11 cellular contexts compared by ENCODE assay signal in the genomic region with DNA sequence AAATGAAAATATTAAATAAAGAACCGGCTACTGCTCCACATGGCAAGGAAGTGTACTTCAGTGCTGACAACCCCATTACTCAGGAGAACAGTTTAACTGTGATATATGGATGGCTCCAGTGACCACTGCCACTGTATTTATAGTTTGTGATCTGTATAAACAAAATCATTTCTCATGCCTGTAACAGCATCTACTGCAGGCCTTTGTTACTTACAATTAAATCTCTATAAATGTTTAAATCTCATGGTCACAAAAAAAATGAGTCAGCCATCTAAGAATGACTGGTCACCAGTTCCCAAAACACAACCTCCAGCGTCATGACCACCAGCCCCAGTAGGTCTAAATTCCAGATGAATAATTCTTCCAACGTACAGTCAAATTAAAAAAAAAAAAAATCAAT. TPM values are rescaled to one million over a fixed set of nuclear protein-coding genes. Genes with fewer than 3 reads are reported as not detected.
DNase-seq lines count a peak whose midpoint lies in the region; ATAC-seq, FAIRE-seq and TF ChIP-seq lines count a peak whose summit lies in the region.
"Had no signal": no experiment of that assay in that cellular context is flagged by ENCODE, and none has a peak within 500 bp of the region (broad histone marks: within the 10 kb centered on the region; RNA-seq: fewer than 3 reads in every experiment).

No MANE protein-coding gene starts in this region.

- H3K18ac ChIP-seq in IMR-90 (ENCODE audit: low read depth, low read length) = no peak overlapping the region
- H3K18ac ChIP-seq in mesenchymal stem cell (ENCODE audit: low read depth in 1 of 2, low read length in 2 of 2) = no peak overlapping the region

- H3K27ac Mint-ChIP-seq in CD4-positive, CD25-positive, alpha-beta regulatory T cell = peak overlapping the region; percentile 62 to 79 (median 71)

- H2BK20ac ChIP-seq in IMR-90 (ENCODE audit: low read depth, low read length) = no peak overlapping the region

- CTCF ChIA-PET in IMR-90 (lab: Yijun Ruan, JAX) (interaction anchor here (0.6 to 0.7 kb wide), 2 partner anchors 410 to 722 kb away, joined by 4 read pairs; no protein-coding TSS in a partner anchor), GM12878 (lab: Yijun Ruan, JAX) (no interaction called here)

- no peak for DNase-seq in CD4-positive, CD25-positive, alpha-beta regulatory T cell
- DNase-seq in IMR-90 = peak; percentile 90
- DNase-seq in GM12878 (ENCODE audit: low read depth, low spot score) = no peak
- peak; percentile 52 for DNase-seq in mesenchymal stem cell
- no peak for DNase-seq in effector memory CD4-positive, alpha-beta T cell
- no peak for DNase-seq in Right ventricle myocardium superior
- no peak for DNase-seq in DMS53 (lab: John Stamatoyannopoulos, UW)

- no peak overlapping the region for H2BK5ac ChIP-seq in IMR-90 (ENCODE audit: low read depth, low read length, poor library complexity, severe bottlenecking)
- H2BK5ac ChIP-seq in mesenchymal stem cell (ENCODE audit: low read depth, low read length, poor library complexity, severe bottlenecking) = no peak overlapping the region

- H3K79me1 ChIP-seq in IMR-90 (ENCODE audit: low read depth in 1 of 2, low read length in 2 of 2) (peaks cover 3 to 14% of the 10 kb centered on the region in 2 experiments; a peak in 3 of 4 replicates), mesenchymal stem cell (replicated peaks; ENCODE audit: low read length, poor library complexity, severe bottlenecking) (peaks cover 11% of the 10 kb centered on the region)

- 0 out of 2 replicates have a peak, but pooled peaks cover 7% of the 10 kb centered on the region for H3K9me1 ChIP-seq in IMR-90 (ENCODE audit: insufficient read depth, low read length)

- H3K9me3 Mint-ChIP-seq in CD4-positive, CD25-positive, alpha-beta regulatory T cell = no peaks in the 10 kb centered on the region

- H2BK12ac ChIP-seq in mesenchymal stem cell (ENCODE audit: low read length in 2 of 2) = no peak overlapping the region

- SMC1A ChIA-PET in GM12878 (lab: Charles Lee; ENCODE audit: uncharacterized antibody, unreplicated experiment) = interaction anchor here (0.6 to 1.3 kb wide), 4 partner anchors 15 to 1240 kb away, joined by 3 to 4 read pairs (median 3); no protein-coding TSS in a partner anchor

- no peak overlapping the region for H3K9ac ChIP-seq in IMR-90 (ENCODE audit: low read depth, low read length)
- no peak overlapping the region for H3K9ac ChIP-seq in GM12878 (ENCODE audit: control insufficient read depth, insufficient read depth, low read length)
- peak overlapping the region; percentile 30 for H3K9ac ChIP-seq in mesenchymal stem cell (ENCODE audit: low read length)

- H3K4me1 ChIP-seq in CD4-positive, CD25-positive, alpha-beta regulatory T cell (ENCODE audit: control insufficient read depth, insufficient read depth, low read length, poor library complexity, severe bottlenecking) = peaks cover 24% of the 10 kb centered on the region
- no peaks in the 10 kb centered on the region; the same call in 1 of the 2 replicates for H3K4me1 ChIP-seq in IMR-90 (ENCODE audit: control insufficient read depth, insufficient read depth, low read length)
- no peaks in the 10 kb centered on the region for H3K4me1 ChIP-seq in GM12878 (ENCODE audit: control insufficient read depth, insufficient read depth, low read length)
- peaks cover 2% of the 10 kb centered on the region for H3K4me1 ChIP-seq in mesenchymal stem cell (ENCODE audit: control insufficient read depth, insufficient read depth, low read depth, low read length)
- peaks cover 31% of the 10 kb centered on the region for H3K4me1 ChIP-seq in effector memory CD4-positive, alpha-beta T cell (ENCODE audit: control insufficient read depth, insufficient read depth, low read length, poor library complexity, severe bottlenecking)

- dilution Hi-C loops in IMR-90 (cut with HindIII; ENCODE audit: low sequenced_read_pairs, unreplicated experiment) = no loop called here

- no peaks in the 10 kb centered on the region for H3K27me3 Mint-ChIP-seq in CD4-positive, CD25-positive, alpha-beta regulatory T cell

- no peak overlapping the region for H3K14ac ChIP-seq in IMR-90 (replicated peaks; ENCODE audit: low read depth, low read length)
- no peak overlapping the region for H3K14ac ChIP-seq in mesenchymal stem cell (ENCODE audit: low read length in 2 of 2)

- H3K36me3 ChIP-seq in CD4-positive, CD25-positive, alpha-beta regulatory T cell (ENCODE audit: control insufficient read depth, insufficient read depth, low read length) = no peaks in the 10 kb centered on the region
- H3K36me3 ChIP-seq in IMR-90 (ENCODE audit: control insufficient read depth, insufficient read depth, low read length) = no peaks in the 10 kb centered on the region
- no peaks in the 10 kb centered on the region for H3K36me3 ChIP-seq in GM12878 (ENCODE audit: control insufficient read depth in 2 of 2, insufficient read depth in 2 of 2, low read length in 1 of 2)
- H3K36me3 ChIP-seq in mesenchymal stem cell (ENCODE audit: control insufficient read depth in 1 of 2, insufficient read depth in 2 of 2, low read depth in 1 of 2, low read length in 2 of 2) = no peaks in the 10 kb centered on the region
- H3K36me3 ChIP-seq in effector memory CD4-positive, alpha-beta T cell (ENCODE audit: control insufficient read depth, insufficient read depth, low read length) = no peaks in the 10 kb centered on the region
- H3K36me3 ChIP-seq: prostate gland had no signal

- H2BK120ac ChIP-seq in IMR-90 (ENCODE audit: low read depth, low read length) = no peak overlapping the region
- no peak overlapping the region for H2BK120ac ChIP-seq in mesenchymal stem cell (ENCODE audit: low read depth, low read length)

- no peak overlapping the region for H3K4ac ChIP-seq in IMR-90 (ENCODE audit: low read depth, low read length)
- H3K4ac ChIP-seq in mesenchymal stem cell (ENCODE audit: low read depth in 1 of 2, low read length in 2 of 2) = no peak overlapping the region

- no TSS peak for BruUV-seq in IMR-90 (replicated peaks; lab: Mats Ljungman, UMichigan)
- no TSS peak for BruUV-seq in GM12878 (replicated peaks; lab: Mats Ljungman, UMichigan)

- POLR2A ChIA-PET in IMR-90 (lab: Charles Lee; ENCODE audit: unreplicated experiment) = no interaction called here
- POLR2A ChIA-PET in GM12878 (lab: Charles Lee) = no interaction called here

- no CpG with 5 or more reads among the region's 3 CpGs for WGBS in IMR-90 (ENCODE audit: extremely low coverage in 2 of 2, insufficient read length in 1 of 2), 2 experiments
- 7% methylated on average over 3 of the region's 3 CpGs for WGBS in GM12878 (ENCODE audit: insufficient coverage, insufficient replicate concordance, low lambda C conversion rate, missing lambda C conversion rate)
- 36% methylated on average over 2 of the region's 3 CpGs for WGBS in mesenchymal stem cell

- H2BK15ac ChIP-seq in IMR-90 (ENCODE audit: low read depth, low read length) (no peak overlapping the region), mesenchymal stem cell (ENCODE audit: low read depth, poor library complexity, severe bottlenecking) (no peak overlapping the region)

- no peak for ATAC-seq in CD4-positive, CD25-positive, alpha-beta regulatory T cell (ENCODE audit: low read depth in 2 of 2)
- peak; percentile 85; the same call in 1 of the 2 replicates for ATAC-seq in IMR-90 (ENCODE audit: low read depth)
- ATAC-seq in GM12878 = peak; percentile 59
- no peak for ATAC-seq in Right ventricle myocardium superior (ENCODE audit: poor library complexity)
- no peak for ATAC-seq in GM19455 (IDR thresholded peaks at IDR 0.05; ENCODE audit: unreplicated experiment)

- FAIRE-seq in GM12878 (lab: Jason Lieb, UNC) = no peak
- FAIRE-seq: G401.6 had no signal

- H3K56ac ChIP-seq in IMR-90 (ENCODE audit: extremely low read depth, insufficient read depth, low read length) = no peak overlapping the region

- H3K27me3 ChIP-seq in CD4-positive, CD25-positive, alpha-beta regulatory T cell (ENCODE audit: control insufficient read depth, insufficient read depth, low read length) = no peaks in the 10 kb centered on the region
- H3K27me3 ChIP-seq in IMR-90 (ENCODE audit: control insufficient read depth, insufficient read depth, low read length) (no peaks in the 10 kb centered on the region), GM12878 (replicated peaks in 1 of 2; ENCODE audit: control insufficient read depth in 2 of 2, insufficient read depth in 2 of 2, low read length in 1 of 2) (no peaks in the 10 kb centered on the region), mesenchymal stem cell (ENCODE audit: control insufficient read depth in 1 of 2, insufficient read depth in 1 of 2, low read length in 2 of 2) (no peaks in the 10 kb centered on the region)
- no peaks in the 10 kb centered on the region for H3K27me3 ChIP-seq in effector memory CD4-positive, alpha-beta T cell (replicated peaks; ENCODE audit: control insufficient read depth, insufficient read depth, low read length, poor library complexity, severe bottlenecking)

- H3K4me2 ChIP-seq in IMR-90 (ENCODE audit: low read depth, low read length) (no peak overlapping the region), GM12878 (ENCODE audit: control insufficient read depth, insufficient read depth) (no peak overlapping the region), mesenchymal stem cell (ENCODE audit: low read length, poor library complexity, severe bottlenecking) (no peak overlapping the region)

- no peak overlapping the region for H4K5ac ChIP-seq in IMR-90 (ENCODE audit: low read depth, low read length)

- no peaks in the 10 kb centered on the region for H3K79me2 ChIP-seq in GM12878 (ENCODE audit: control insufficient read depth, insufficient read depth, low read length)

- 0 out of 2 replicates have a peak, but pooled peaks cover 4% of the 10 kb centered on the region for H4K20me1 ChIP-seq in IMR-90 (ENCODE audit: insufficient read depth, low read length)
- no peaks in the 10 kb centered on the region for H4K20me1 ChIP-seq in GM12878 (ENCODE audit: control insufficient read depth, insufficient read depth)

- TF ChIP-seq RAD21 in IMR-90 (IDR thresholded peaks at IDR 0.05; ENCODE audit: low read length) (no peak), GM12878 (IDR thresholded peaks at IDR 0.05; ENCODE audit: insufficient read depth, low read depth, low read length) (no peak)

- H2AK9ac ChIP-seq in IMR-90 (replicated peaks; ENCODE audit: low read depth, low read length, poor library complexity) = no peak overlapping the region

- H2AK5ac ChIP-seq in IMR-90 (ENCODE audit: low read depth, low read length) (no peak overlapping the region), mesenchymal stem cell (ENCODE audit: low read length, severe bottlenecking) (no peak overlapping the region)

- H3K4me3 ChIP-seq in CD4-positive, CD25-positive, alpha-beta regulatory T cell (ENCODE audit: low read depth, low read length) = no peak overlapping the region
- H3K4me3 ChIP-seq in IMR-90 (ENCODE audit: insufficient read depth, low read depth, low read length) (no peak overlapping the region), GM12878 (no peak overlapping the region), mesenchymal stem cell (ENCODE audit: insufficient read depth in 1 of 2, low read depth in 1 of 2, low read length in 2 of 2) (no peak overlapping the region)
- H3K4me3 ChIP-seq in effector memory CD4-positive, alpha-beta T cell (ENCODE audit: insufficient read depth, low read depth, low read length, poor library complexity, severe bottlenecking) = no peak overlapping the region
- H3K4me3 ChIP-seq: prostate gland had no signal

- H4K91ac ChIP-seq in IMR-90 (ENCODE audit: insufficient read depth, low read depth, low read length) (no peak overlapping the region), mesenchymal stem cell (ENCODE audit: low read length) (no peak overlapping the region)

- no peak overlapping the region for H3K23ac ChIP-seq in IMR-90 (ENCODE audit: low read depth, low read length)
- no peak overlapping the region for H3K23ac ChIP-seq in mesenchymal stem cell (ENCODE audit: low read length in 2 of 2)

- peaks cover 24 to 80% (median 44%) of the 10 kb centered on the region in 4 donors for H3K4me1 Mint-ChIP-seq in CD4-positive, CD25-positive, alpha-beta regulatory T cell

- intact Hi-C loops in IMR-90 (cut with micrococcal nuclease) = no loop called here
- intact Hi-C loops in GM12878 (cut with micrococcal nuclease; ENCODE audit: unreplicated experiment) = no loop called here
- intact Hi-C loops in Right ventricle myocardium superior (cut with DNase I) = no loop called here

- RAD21 ChIA-PET in GM12878 (lab: Charles Lee; ENCODE audit: unreplicated experiment) = no interaction called here

- in situ Hi-C loops in IMR-90 (cut with MboI; ENCODE audit: low sequenced_read_pairs) (no loop called here), GM12878 (cut with MboI) (no loop called here)

- no peak overlapping the region for H3K27ac ChIP-seq in CD4-positive, CD25-positive, alpha-beta regulatory T cell (ENCODE audit: insufficient read depth, low read length, poor library complexity, severe bottlenecking)
- no peak overlapping the region for H3K27ac ChIP-seq in IMR-90 (ENCODE audit: insufficient read depth, low read length)
- H3K27ac ChIP-seq in GM12878 (ENCODE audit: control insufficient read depth, insufficient read depth) = no peak overlapping the region
- no peak overlapping the region for H3K27ac ChIP-seq in mesenchymal stem cell (ENCODE audit: low read length, poor library complexity, severe bottlenecking)
- no peak overlapping the region for H3K27ac ChIP-seq in effector memory CD4-positive, alpha-beta T cell (ENCODE audit: insufficient read depth, low read length, poor library complexity, severe bottlenecking)
- H3K27ac ChIP-seq: epithelial cell of prostate had no signal

- H3K4me3 Mint-ChIP-seq in CD4-positive, CD25-positive, alpha-beta regulatory T cell = peak overlapping the region in 2 of 4 donors; percentile 9 to 59

- no peaks in the 10 kb centered on the region for H3K9me3 ChIP-seq in CD4-positive, CD25-positive, alpha-beta regulatory T cell (ENCODE audit: control insufficient read depth in 2 of 2, low read length in 2 of 2)
- H3K9me3 ChIP-seq in IMR-90 (ENCODE audit: control insufficient read depth, insufficient read depth, low read length) (no peaks in the 10 kb centered on the region), GM12878 (replicated peaks; ENCODE audit: control insufficient read depth, insufficient read depth, low read length) (no peaks in the 10 kb centered on the region), mesenchymal stem cell (ENCODE audit: control insufficient read depth, low read length) (no peaks in the 10 kb centered on the region)
- H3K9me3 ChIP-seq in effector memory CD4-positive, alpha-beta T cell (ENCODE audit: control insufficient read depth, low read length) = no peaks in the 10 kb centered on the region
- H3K9me3 ChIP-seq: prostate gland had no signal

- H2AFZ ChIP-seq in IMR-90 (replicated peaks; ENCODE audit: low read length, poor library complexity) = no peak overlapping the region
- H2AFZ ChIP-seq in GM12878 (ENCODE audit: control insufficient read depth, low read depth, low read length) = no peak overlapping the region
- H2AFZ ChIP-seq in mesenchymal stem cell (ENCODE audit: low read depth, low read length) = no peak overlapping the region

- TF ChIP-seq CTCF in IMR-90 (conservative IDR thresholded peaks at IDR 0.05; ENCODE audit: low read depth, low read length) (no peak), GM12878 (IDR thresholded peaks at IDR 0.05 in 2 of 3, conservative IDR thresholded peaks at IDR 0.05 in 1 of 3; ENCODE audit: control insufficient read depth in 2 of 3, extremely low read depth in 1 of 3, insufficient read depth in 1 of 3, low read depth in 3 of 3, low read length in 3 of 3) (no peak)

- peaks cover 15% of the 10 kb centered on the region for H3K36me3 Mint-ChIP-seq in CD4-positive, CD25-positive, alpha-beta regulatory T cell

- TF ChIP-seq POLR2A in IMR-90 (IDR thresholded peaks at IDR 0.05; ENCODE audit: low read depth, low read length) (no peak), GM12878 (IDR thresholded peaks at IDR 0.05; ENCODE audit: low read depth, low read length) (no peak)

- no peak for TF ChIP-seq EP300 in GM12878 (IDR thresholded peaks at IDR 0.05; ENCODE audit: borderline replicate concordance in 1 of 2, control insufficient read depth in 1 of 2, low read depth in 2 of 2, low read length in 2 of 2)

- H4K8ac ChIP-seq in IMR-90 (ENCODE audit: low read depth in 2 of 2, low read length in 2 of 2) = no peak overlapping the region
- no peak overlapping the region for H4K8ac ChIP-seq in mesenchymal stem cell (ENCODE audit: low read length)

RNA-seq across cellular contexts. Expression of a gene that starts 24.6 kb away (rescaled TPM):
- total RNA-seq in CD4-positive, CD25-positive, alpha-beta regulatory T cell = 80.3 TPM
- polyA plus RNA-seq in CD4-positive, CD25-positive, alpha-beta regulatory T cell = 10 to 100 TPM; 12.7 to 21.5 (median 14.9) TPM
- total RNA-seq in IMR-90 (2012; rRNA removed) (7.2 and 8.1 TPM in 2 replicates), GM12878 (2014; rRNA removed) (2.0 and 2.2 TPM in 2 replicates), GM12878 (2014; rRNA removed; fragmentation: Illumina TruSeq; extraction: Trizol) (3.5 and 4.2 TPM in 2 replicates), GM12878 (2021) (7.0 and 7.1 TPM in 2 replicates), Right ventricle myocardium superior (10.7 TPM)
- polyA plus RNA-seq in IMR-90 (2012; rRNA removed) (4.6 and 5.0 TPM in 2 replicates), GM12878 (2011; rRNA removed) (3.3 and 3.4 TPM in 2 replicates), GM12878 (2014; fragmentation: Illumina TruSeq; extraction: Trizol) (3.5 and 4.1 TPM in 2 replicates), GM12878 (2014; fragmentation: Nextera tagmentation; extraction: Ambion mirVana) (1 to 10 TPM in 1 of 2 experiments, under 1 TPM in 1; 0.66 to 1.9 TPM), GM12878 (2014; rRNA removed) (3.1 and 3.6 TPM in 2 replicates), GM12878 (2016; fragmentation: Nextera tagmentation; extraction: Ambion mirVana) (1 to 10 TPM; 1.0 to 2.2 TPM)
- 2.0 and 2.5 TPM in 2 replicates for polyA plus RNA-seq in IMR-90 (2012; cell fraction: cytosol; rRNA removed)
- polyA plus RNA-seq in IMR-90 (2012; cell fraction: nucleus; rRNA removed; ENCODE audit: low replicate concordance) = 1.3 and 3.2 TPM in 2 replicates
- 48.7 and 52.4 TPM in 2 replicates for total RNA-seq in GM12878 (2013; cell fraction: nucleolus; rRNA removed)
- 0.94 TPM for polyA plus RNA-seq in GM12878 (2011; ENCODE audit: low read depth)
- 2.1 and 2.9 TPM in 2 replicates for polyA plus RNA-seq in GM12878 (2011; cell fraction: cytosol; rRNA removed)
- 3.1 and 3.4 TPM in 2 replicates for polyA plus RNA-seq in GM12878 (2011; cell fraction: nucleus; rRNA removed)
- 1.9 and 2.7 TPM in 2 replicates for polyA plus RNA-seq in GM12878 (2012)
- polyA minus RNA-seq in GM12878 (2011; rRNA and poly(A)+ RNA removed) = 4.2 and 4.4 TPM in 2 replicates
- polyA minus RNA-seq in GM12878 (2011; cell fraction: cytosol; rRNA and poly(A)+ RNA removed) = 1.1 and 1.6 TPM in 2 replicates
- 4.2 and 4.8 TPM in 2 replicates for polyA minus RNA-seq in GM12878 (2011; cell fraction: nucleus; rRNA and poly(A)+ RNA removed)
- 6.8 TPM for polyA plus RNA-seq in mesenchymal stem cell (2013, experiment 1 of 2)
- 7.0 TPM for polyA plus RNA-seq in mesenchymal stem cell (2013, experiment 2 of 2)

Comparison
In these comparisons a context has a peak if more than half of its experiments do, and no peak if none do; other contexts are left out.
1. ATAC-seq: peak in IMR-90 (single experiment) and GM12878 (single experiment); none in CD4-positive, CD25-positive, alpha-beta regulatory T cell (0 of 2), Right ventricle myocardium superior (single experiment) and GM19455 (single experiment).
2. DNase-seq: peak in IMR-90 (single experiment) and mesenchymal stem cell (single experiment); none in CD4-positive, CD25-positive, alpha-beta regulatory T cell (0 of 3), GM12878 (single experiment), effector memory CD4-positive, alpha-beta T cell (0 of 3), Right ventricle myocardium superior (single experiment) and DMS53 (single experiment).